Comparison of ENCODE assay signal across 24 cellular contexts in genomic region chr16:63442246-63442645, GRCh38.
"Had no signal": no experiment of that assay in that cellular context is flagged by ENCODE, and none has a peak within 500 bp of the region (broad histone marks: within the 10 kb centered on the region; RNA-seq: fewer than 3 reads in every experiment).

No MANE protein-coding gene starts in this region.

- DNase-seq: activated CD4-positive, alpha-beta T cell treated with anti-CD3 and anti-CD28 coated beads, Interleukin-2, amount 10 ng/mL, durations not matched to agents 7 days and 5 days; activated CD4-positive, CD25-positive, alpha-beta regulatory T cell treated with anti-CD3 and anti-CD28 coated beads, Interleukin-2, amount 50 U/mL, for 72 hours; activated CD8-positive, alpha-beta T cell treated with anti-CD3 and anti-CD28 coated beads, Interleukin-2, amount 10 ng/mL, durations not matched to agents 7 days and 5 days; activated gamma-delta T cell; activated naive CD4-positive, alpha-beta T cell treated with anti-CD3 and anti-CD28 coated beads, Interleukin-2, amount 50 U/mL, for 16 hours; activated naive CD8-positive, alpha-beta T cell treated with anti-CD3 and anti-CD28 coated beads, Interleukin-2, amount 50 U/mL, for 24 hours; anterior cingulate cortex; body of pancreas; effector CD4-positive, alpha-beta T cell; erythroblast; foreskin fibroblast; kidney; mammary epithelial cell; naive thymus-derived CD8-positive, alpha-beta T cell; retina; spleen; stimulated activated CD4-positive, alpha-beta T cell treated with anti-CD3 and anti-CD28 coated beads, Interleukin-4, amount 100 ng/mL, for 1 hour; stimulated activated naive CD4-positive, alpha-beta T cell treated with Interleukin-2 at 50 U/mL for 16 hours; thyroid gland; upper lobe of right lung; WERI-Rb-1 had no signal

- H3K4me3 ChIP-seq: body of pancreas, cardiac muscle cell, left lung, neural progenitor cell, spleen, thyroid gland, upper lobe of right lung had no signal

- H3K36me3 ChIP-seq: cardiac muscle cell, left lung, neural progenitor cell, spleen, thyroid gland, upper lobe of right lung, WERI-Rb-1 had no signal

- H2AFZ ChIP-seq: neural progenitor cell had no signal

- H3K27me3 ChIP-seq: body of pancreas, cardiac muscle cell, left lung, neural progenitor cell, spleen, thyroid gland, upper lobe of right lung had no signal

- H3K4me2 ChIP-seq: neural progenitor cell had no signal

- H3K27ac ChIP-seq: body of pancreas, cardiac muscle cell, left lung, neural progenitor cell, spleen, thyroid gland, upper lobe of right lung, WERI-Rb-1 had no signal

- H3K9me3 ChIP-seq: body of pancreas, thyroid gland, upper lobe of right lung had no signal

- H3K4me1 ChIP-seq: body of pancreas, left lung, spleen, thyroid gland, upper lobe of right lung had no signal
